In the genomic region with DNA sequence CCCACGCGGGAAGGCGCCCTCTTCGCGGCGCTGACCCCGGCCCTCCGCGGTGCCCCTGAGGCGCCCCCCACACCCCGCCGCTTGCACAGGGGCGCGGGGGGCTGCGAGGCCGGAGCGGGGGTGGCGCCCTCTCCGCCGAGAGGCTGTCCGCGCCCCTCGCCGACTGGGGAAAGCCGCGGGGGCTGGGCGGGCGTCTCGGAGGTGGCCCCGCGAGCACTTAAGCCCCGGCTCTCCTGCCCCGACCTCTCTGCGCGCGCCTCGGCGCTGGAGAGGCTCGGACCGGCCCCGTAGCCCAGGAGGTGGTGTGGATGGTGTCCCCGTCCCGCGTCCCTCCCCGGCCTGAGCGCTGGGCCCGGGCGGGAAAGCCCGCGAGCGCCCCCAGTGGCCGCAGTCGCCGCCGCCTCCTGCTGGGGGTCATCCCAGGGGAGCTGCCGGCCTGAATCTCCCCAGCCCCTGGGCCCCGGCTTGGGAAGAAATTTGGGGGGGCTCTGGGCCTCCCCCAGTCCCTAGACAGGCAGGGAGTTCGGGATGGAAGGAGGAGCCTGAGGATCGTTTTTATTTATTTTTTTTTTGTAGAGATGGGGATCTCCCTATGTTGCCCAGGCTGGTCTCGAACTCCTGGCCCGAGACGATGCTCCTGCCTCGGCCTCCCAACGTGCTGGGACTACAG, we compare ENCODE assay signal across 1 cellular context.
TF ChIP-seq lines count a peak whose summit lies in the region.

No MANE protein-coding gene starts in this region.

TF ChIP-seq in K562, 482 proteins besides CTCF, POLR2A, EP300 and RAD21 (continued from another document and continues in another):
- TF ChIP-seq, protein P1, sequence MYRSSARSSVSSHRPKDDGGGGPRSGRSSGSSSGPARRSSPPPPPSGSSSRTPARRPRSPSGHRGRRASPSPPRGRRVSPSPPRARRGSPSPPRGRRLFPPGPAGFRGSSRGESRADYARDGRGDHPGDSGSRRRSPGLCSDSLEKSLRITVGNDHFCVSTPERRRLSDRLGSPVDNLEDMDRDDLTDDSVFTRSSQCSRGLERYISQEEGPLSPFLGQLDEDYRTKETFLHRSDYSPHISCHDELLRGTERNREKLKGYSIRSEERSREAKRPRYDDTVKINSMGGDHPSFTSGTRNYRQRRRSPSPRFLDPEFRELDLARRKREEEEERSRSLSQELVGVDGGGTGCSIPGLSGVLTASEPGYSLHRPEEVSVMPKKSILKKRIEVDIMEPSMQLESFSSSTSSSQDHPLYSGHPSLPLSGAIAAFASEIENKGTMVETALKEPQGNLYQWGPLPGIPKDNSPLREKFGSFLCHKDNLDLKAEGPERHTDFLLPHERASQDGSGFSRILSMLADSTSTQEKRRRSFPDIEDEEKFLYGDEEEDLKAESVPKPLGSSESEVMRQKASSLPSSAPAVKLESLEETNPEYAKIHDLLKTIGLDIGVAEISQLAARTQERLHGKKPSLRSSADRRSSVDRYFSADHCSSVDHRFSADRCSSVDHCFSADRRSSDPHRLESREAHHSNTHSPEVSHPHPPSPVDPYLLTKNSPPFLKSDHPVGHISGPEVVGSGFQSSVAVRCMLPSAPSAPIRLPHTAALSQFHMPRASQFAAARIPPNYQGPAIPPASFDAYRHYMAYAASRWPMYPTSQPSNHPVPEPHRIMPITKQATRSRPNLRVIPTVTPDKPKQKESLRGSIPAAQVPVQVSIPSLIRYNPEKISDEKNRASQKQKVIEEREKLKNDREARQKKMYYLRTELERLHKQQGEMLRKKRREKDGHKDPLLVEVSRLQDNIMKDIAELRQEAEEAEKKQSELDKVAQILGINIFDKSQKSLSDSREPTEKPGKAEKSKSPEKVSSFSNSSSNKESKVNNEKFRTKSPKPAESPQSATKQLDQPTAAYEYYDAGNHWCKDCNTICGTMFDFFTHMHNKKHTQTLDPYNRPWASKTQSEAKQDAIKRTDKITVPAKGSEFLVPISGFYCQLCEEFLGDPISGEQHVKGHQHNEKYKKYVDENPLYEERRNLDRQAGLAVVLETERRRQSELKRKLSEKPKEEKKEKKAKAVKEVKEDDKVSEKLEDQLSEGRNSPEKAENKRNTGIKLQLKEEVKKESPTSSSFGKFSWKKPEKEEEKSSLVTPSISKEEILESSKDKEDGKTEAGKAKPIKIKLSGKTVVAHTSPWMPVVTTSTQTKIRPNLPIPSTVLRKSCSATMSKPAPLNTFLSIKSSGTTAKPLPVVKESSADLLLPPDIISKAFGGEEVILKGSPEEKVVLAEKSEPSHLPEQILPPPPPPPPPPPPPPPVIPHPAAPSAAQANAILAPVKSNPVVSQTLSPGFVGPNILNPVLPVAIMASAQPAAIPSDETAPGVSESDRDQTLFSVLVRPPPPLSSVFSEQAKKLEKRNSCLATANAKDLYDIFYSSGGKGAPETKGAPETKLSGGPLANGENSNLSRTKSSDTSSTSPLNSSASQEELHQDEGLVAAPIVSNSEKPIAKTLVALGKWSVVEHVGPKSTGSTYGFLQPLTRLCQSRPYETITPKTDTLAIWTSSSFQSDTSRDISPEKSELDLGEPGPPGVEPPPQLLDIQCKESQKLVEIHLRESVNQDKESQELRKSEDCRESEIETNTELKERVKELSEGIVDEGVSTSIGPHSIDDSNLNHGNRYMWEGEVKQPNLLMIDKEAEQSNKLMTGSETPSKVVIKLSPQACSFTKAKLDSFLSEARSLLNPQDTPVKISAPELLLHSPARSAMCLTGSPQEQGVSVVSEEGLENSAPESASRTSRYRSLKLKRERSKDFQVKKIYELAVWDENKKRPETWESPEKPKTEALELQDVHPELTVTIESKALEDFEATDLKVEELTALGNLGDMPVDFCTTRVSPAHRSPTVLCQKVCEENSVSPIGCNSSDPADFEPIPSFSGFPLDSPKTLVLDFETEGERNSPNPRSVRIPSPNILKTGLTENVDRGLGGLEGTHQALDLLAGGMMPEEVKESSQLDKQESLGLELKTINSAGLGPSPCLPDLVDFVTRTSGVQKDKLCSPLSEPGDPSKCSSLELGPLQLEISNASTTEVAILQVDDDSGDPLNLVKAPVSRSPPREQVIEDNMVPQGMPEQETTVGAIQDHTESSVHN (IDR thresholded peaks at IDR 0.05; ENCODE audit: borderline replicate concordance in 1 of 2, low read depth in 1 of 2): no peak
- TF ChIP-seq ZNF263 (CRISPR knock-in tag; IDR thresholded peaks at IDR 0.05; ENCODE audit: borderline replicate concordance): peak; percentile 72; the same call in 1 of the 2 replicates
- no peak for TF ChIP-seq RBM15 (IDR thresholded peaks at IDR 0.05; ENCODE audit: insufficient read depth, low read length)
- peak; percentile 42 for TF ChIP-seq ZFP36 (IDR thresholded peaks at IDR 0.05; ENCODE audit: low read depth, low read length, partially characterized antibody)
- TF ChIP-seq, protein P2, sequence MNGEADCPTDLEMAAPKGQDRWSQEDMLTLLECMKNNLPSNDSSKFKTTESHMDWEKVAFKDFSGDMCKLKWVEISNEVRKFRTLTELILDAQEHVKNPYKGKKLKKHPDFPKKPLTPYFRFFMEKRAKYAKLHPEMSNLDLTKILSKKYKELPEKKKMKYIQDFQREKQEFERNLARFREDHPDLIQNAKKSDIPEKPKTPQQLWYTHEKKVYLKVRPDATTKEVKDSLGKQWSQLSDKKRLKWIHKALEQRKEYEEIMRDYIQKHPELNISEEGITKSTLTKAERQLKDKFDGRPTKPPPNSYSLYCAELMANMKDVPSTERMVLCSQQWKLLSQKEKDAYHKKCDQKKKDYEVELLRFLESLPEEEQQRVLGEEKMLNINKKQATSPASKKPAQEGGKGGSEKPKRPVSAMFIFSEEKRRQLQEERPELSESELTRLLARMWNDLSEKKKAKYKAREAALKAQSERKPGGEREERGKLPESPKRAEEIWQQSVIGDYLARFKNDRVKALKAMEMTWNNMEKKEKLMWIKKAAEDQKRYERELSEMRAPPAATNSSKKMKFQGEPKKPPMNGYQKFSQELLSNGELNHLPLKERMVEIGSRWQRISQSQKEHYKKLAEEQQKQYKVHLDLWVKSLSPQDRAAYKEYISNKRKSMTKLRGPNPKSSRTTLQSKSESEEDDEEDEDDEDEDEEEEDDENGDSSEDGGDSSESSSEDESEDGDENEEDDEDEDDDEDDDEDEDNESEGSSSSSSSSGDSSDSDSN (IDR thresholded peaks at IDR 0.05; ENCODE audit: borderline replicate concordance in 1 of 2, low read depth in 2 of 2, low read length in 2 of 2): peak; percentile 88 to 99; a peak in 3 of 4 replicates
- TF ChIP-seq, protein P3, sequence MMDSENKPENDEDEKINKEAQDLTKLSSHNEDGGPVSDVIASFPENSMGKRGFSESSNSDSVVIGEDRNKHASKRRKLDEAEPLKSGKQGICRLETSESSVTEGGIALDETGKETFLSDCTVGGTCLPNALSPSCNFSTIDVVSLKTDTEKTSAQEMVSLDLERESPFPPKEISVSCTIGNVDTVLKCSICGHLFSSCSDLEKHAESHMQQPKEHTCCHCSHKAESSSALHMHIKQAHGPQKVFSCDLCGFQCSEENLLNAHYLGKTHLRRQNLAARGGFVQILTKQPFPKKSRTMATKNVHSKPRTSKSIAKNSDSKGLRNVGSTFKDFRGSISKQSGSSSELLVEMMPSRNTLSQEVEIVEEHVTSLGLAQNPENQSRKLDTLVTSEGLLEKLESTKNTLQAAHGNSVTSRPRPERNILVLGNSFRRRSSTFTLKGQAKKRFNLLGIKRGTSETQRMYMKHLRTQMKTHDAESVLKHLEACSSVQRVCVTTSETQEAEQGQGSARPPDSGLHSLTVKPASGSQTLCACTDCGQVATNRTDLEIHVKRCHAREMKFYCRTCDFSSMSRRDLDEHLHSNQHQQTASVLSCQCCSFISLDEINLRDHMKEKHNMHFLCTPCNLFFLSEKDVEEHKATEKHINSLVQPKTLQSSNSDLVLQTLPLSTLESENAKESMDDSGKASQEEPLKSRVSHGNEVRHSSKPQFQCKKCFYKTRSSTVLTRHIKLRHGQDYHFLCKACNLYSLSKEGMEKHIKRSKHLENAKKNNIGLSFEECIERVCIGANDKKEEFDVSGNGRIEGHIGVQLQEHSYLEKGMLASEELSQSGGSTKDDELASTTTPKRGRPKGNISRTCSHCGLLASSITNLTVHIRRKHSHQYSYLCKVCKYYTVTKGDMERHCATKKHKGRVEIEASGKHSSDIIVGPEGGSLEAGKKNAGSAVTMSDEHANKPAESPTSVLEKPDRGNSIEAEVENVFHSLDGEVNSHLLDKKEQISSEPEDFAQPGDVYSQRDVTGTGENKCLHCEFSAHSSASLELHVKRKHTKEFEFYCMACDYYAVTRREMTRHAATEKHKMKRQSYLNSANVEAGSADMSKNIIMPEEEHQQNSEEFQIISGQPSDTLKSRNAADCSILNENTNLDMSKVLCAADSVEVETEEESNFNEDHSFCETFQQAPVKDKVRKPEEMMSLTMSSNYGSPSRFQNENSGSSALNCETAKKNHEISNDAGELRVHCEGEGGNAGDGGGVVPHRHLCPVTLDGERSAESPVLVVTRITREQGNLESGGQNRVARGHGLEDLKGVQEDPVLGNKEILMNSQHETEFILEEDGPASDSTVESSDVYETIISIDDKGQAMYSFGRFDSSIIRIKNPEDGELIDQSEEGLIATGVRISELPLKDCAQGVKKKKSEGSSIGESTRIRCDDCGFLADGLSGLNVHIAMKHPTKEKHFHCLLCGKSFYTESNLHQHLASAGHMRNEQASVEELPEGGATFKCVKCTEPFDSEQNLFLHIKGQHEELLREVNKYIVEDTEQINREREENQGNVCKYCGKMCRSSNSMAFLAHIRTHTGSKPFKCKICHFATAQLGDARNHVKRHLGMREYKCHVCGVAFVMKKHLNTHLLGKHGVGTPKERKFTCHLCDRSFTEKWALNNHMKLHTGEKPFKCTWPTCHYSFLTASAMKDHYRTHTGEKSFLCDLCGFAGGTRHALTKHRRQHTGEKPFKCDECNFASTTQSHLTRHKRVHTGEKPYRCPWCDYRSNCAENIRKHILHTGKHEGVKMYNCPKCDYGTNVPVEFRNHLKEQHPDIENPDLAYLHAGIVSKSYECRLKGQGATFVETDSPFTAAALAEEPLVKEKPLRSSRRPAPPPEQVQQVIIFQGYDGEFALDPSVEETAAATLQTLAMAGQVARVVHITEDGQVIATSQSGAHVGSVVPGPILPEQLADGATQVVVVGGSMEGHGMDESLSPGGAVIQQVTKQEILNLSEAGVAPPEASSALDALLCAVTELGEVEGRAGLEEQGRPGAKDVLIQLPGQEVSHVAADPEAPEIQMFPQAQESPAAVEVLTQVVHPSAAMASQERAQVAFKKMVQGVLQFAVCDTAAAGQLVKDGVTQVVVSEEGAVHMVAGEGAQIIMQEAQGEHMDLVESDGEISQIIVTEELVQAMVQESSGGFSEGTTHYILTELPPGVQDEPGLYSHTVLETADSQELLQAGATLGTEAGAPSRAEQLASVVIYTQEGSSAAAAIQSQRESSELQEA (IDR thresholded peaks at IDR 0.05; ENCODE audit: low read depth): no peak
- no peak for TF ChIP-seq MECOM (CRISPR knock-in tag; IDR thresholded peaks at IDR 0.05)
- no peak; the same call in 1 of the 2 replicates for TF ChIP-seq KLF13 (tag; IDR thresholded peaks at IDR 0.05; ENCODE audit: borderline replicate concordance, low read depth)
- TF ChIP-seq, protein P4, sequence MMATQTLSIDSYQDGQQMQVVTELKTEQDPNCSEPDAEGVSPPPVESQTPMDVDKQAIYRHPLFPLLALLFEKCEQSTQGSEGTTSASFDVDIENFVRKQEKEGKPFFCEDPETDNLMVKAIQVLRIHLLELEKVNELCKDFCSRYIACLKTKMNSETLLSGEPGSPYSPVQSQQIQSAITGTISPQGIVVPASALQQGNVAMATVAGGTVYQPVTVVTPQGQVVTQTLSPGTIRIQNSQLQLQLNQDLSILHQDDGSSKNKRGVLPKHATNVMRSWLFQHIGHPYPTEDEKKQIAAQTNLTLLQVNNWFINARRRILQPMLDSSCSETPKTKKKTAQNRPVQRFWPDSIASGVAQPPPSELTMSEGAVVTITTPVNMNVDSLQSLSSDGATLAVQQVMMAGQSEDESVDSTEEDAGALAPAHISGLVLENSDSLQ (IDR thresholded peaks at IDR 0.05): no peak
- TF ChIP-seq ZNF699 (CRISPR knock-in tag; IDR thresholded peaks at IDR 0.05; ENCODE audit: insufficient replicate concordance): no peak
- peak in 1 of 2 experiments; percentile 53; a peak in 1 of 4 replicates for TF ChIP-seq TRIM24 (IDR thresholded peaks at IDR 0.05)
- TF ChIP-seq, protein P5, sequence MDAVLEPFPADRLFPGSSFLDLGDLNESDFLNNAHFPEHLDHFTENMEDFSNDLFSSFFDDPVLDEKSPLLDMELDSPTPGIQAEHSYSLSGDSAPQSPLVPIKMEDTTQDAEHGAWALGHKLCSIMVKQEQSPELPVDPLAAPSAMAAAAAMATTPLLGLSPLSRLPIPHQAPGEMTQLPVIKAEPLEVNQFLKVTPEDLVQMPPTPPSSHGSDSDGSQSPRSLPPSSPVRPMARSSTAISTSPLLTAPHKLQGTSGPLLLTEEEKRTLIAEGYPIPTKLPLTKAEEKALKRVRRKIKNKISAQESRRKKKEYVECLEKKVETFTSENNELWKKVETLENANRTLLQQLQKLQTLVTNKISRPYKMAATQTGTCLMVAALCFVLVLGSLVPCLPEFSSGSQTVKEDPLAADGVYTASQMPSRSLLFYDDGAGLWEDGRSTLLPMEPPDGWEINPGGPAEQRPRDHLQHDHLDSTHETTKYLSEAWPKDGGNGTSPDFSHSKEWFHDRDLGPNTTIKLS (IDR thresholded peaks at IDR 0.05; ENCODE audit: borderline replicate concordance, low read depth): peak; percentile 25; the same call in 1 of the 2 replicates
- no peak for TF ChIP-seq TEAD1 (CRISPR knock-in tag; IDR thresholded peaks at IDR 0.05)
- TF ChIP-seq NR1H2 (CRISPR knock-in tag; IDR thresholded peaks at IDR 0.05): no peak
- TF ChIP-seq EHMT2 (IDR thresholded peaks at IDR 0.05): no peak
- peak; percentile 46; the same call in 1 of the 2 replicates for TF ChIP-seq HCFC1 (IDR thresholded peaks at IDR 0.05; ENCODE audit: low read depth, low read length)
- no peak for TF ChIP-seq SMARCB1 (IDR thresholded peaks at IDR 0.05; ENCODE audit: insufficient read length, low read depth)
- TF ChIP-seq, protein P6, sequence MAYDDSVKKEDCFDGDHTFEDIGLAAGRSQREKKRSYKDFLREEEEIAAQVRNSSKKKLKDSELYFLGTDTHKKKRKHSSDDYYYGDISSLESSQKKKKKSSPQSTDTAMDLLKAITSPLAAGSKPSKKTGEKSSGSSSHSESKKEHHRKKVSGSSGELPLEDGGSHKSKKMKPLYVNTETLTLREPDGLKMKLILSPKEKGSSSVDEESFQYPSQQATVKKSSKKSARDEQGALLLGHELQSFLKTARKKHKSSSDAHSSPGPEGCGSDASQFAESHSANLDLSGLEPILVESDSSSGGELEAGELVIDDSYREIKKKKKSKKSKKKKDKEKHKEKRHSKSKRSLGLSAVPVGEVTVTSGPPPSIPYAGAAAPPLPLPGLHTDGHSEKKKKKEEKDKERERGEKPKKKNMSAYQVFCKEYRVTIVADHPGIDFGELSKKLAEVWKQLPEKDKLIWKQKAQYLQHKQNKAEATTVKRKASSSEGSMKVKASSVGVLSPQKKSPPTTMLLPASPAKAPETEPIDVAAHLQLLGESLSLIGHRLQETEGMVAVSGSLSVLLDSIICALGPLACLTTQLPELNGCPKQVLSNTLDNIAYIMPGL (CRISPR knock-in tag; IDR thresholded peaks at IDR 0.05): peak; percentile 85; the same call in 1 of the 2 replicates
- peak; percentile 53 for TF ChIP-seq MYC (IDR thresholded peaks at IDR 0.05; ENCODE audit: low read depth, low read length)
- no peak for TF ChIP-seq MYC (CRISPR knock-in tag; IDR thresholded peaks at IDR 0.05; ENCODE audit: borderline replicate concordance, low read depth)
- TF ChIP-seq, protein P7, sequence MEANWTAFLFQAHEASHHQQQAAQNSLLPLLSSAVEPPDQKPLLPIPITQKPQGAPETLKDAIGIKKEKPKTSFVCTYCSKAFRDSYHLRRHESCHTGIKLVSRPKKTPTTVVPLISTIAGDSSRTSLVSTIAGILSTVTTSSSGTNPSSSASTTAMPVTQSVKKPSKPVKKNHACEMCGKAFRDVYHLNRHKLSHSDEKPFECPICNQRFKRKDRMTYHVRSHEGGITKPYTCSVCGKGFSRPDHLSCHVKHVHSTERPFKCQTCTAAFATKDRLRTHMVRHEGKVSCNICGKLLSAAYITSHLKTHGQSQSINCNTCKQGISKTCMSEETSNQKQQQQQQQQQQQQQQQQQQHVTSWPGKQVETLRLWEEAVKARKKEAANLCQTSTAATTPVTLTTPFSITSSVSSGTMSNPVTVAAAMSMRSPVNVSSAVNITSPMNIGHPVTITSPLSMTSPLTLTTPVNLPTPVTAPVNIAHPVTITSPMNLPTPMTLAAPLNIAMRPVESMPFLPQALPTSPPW (CRISPR knock-in tag; IDR thresholded peaks at IDR 0.05): peak; percentile 76
- TF ChIP-seq MCM5 (IDR thresholded peaks at IDR 0.05; ENCODE audit: low read depth): no peak
